ENCODE assay signal across 8 cellular contexts in the genomic region with DNA sequence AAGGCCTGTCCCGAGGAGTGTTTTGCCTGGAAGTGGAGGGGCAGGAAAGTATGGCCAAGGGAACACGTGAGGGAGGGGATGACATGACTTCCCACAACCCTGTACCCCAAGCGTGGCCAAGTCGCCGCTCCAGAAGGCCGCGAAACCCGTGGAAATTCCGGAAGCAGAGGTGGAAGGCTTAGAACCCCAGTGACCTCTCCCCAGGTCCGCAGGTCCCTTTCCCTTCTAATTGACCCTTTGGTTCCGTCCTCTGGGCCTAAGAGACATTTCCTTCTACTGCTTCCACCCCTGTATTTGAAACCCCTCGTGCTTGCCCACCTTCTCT. TPM values are rescaled to one million over a fixed set of nuclear protein-coding genes. Genes with fewer than 3 reads are reported as not detected.
DNase-seq lines count a peak whose midpoint lies in the region; ATAC-seq, FAIRE-seq and TF ChIP-seq lines count a peak whose summit lies in the region.

No MANE protein-coding gene starts in this region.

- no peak for DNase-seq in activated T-cell treated with anti-CD3 and anti-CD28 coated beads, Interleukin-2, amount 50 U/mL, for 24 hours
- no peak for DNase-seq in activated T-cell treated with anti-CD3 and anti-CD28 coated beads, Interleukin-2, amount 50 U/mL, for 4 hours
- DNase-seq in GM12878 (ENCODE audit: low read depth, low spot score), result no peak
- no peak for DNase-seq in lower lobe of right lung
- no peak for DNase-seq in thyroid gland
- DNase-seq in dermis blood vessel endothelial cell, result no peak

- POLR2A ChIA-PET in GM12878 (lab: Charles Lee), result interaction anchor here (1.0 to 1.8 kb wide), 3 partner anchors 10 to 138 kb away, joined by 3 to 8 read pairs (median 4); no protein-coding TSS in a partner anchor

- CTCF ChIA-PET in GM12878 (lab: Yijun Ruan, JAX), result interaction anchor here (1.4 to 2.0 kb wide), 2 partner anchors 10 to 56 kb away, joined by 3 to 9 read pairs; a partner anchor contains a TSS

- H3K9me3 ChIP-seq in GM12878 (replicated peaks; ENCODE audit: control insufficient read depth, insufficient read depth, low read length) (no peaks in the 10 kb centered on the region; the same call in 2 of the 3 replicates), lower lobe of right lung (peaks cover 4% of the 10 kb centered on the region), thyroid gland (no peaks in the 10 kb centered on the region)

- WGBS in GM12878 (ENCODE audit: insufficient coverage, insufficient replicate concordance, low lambda C conversion rate, missing lambda C conversion rate), result 41% methylated on average over 12 of the region's 12 CpGs
- 53 to 70% methylated on average over 11 of the region's 12 CpGs for WGBS in thyroid gland, 2 donors

- H3K9me3 Mint-ChIP-seq in activated T-cell treated with anti-CD3 and anti-CD28 coated beads, Interleukin-2, amount 50 U/mL, for 24 hours, result peaks cover 10% of the 10 kb centered on the region
- H3K9me3 Mint-ChIP-seq in activated T-cell treated with anti-CD3 and anti-CD28 coated beads, Interleukin-2, amount 50 U/mL, for 4 hours, result peaks cover 4% of the 10 kb centered on the region

- FAIRE-seq in GM12878 (lab: Jason Lieb, UNC), result no peak

- H3K27ac Mint-ChIP-seq in activated T-cell treated with anti-CD3 and anti-CD28 coated beads, Interleukin-2, amount 50 U/mL, for 24 hours, result peak overlapping the region; percentile 84

- RAD21 ChIA-PET in GM12878 (lab: Charles Lee; ENCODE audit: unreplicated experiment), result interaction anchor here (0.8 to 1.4 kb wide), 3 partner anchors 26 to 137 kb away, joined by 3 read pairs; no protein-coding TSS in a partner anchor

- peaks cover 16% of the 10 kb centered on the region for H3K4me1 ChIP-seq in GM12878 (ENCODE audit: control insufficient read depth, insufficient read depth, low read length)
- H3K4me1 ChIP-seq in lower lobe of right lung, result peaks cover 35% of the 10 kb centered on the region
- peaks cover 31% of the 10 kb centered on the region in 2 donors for H3K4me1 ChIP-seq in thyroid gland

- no peak overlapping the region for H3K4me3 Mint-ChIP-seq in activated T-cell treated with anti-CD3 and anti-CD28 coated beads, Interleukin-2, amount 50 U/mL, for 24 hours
- no peak overlapping the region for H3K4me3 Mint-ChIP-seq in activated T-cell treated with anti-CD3 and anti-CD28 coated beads, Interleukin-2, amount 50 U/mL, for 4 hours

- peaks cover 49% of the 10 kb centered on the region for H3K79me2 ChIP-seq in GM12878 (ENCODE audit: control insufficient read depth, insufficient read depth, low read length)

- H3K4me3 ChIP-seq in GM12878 (peak overlapping the region; percentile 96), lower lobe of right lung (peak overlapping the region; percentile 91), thyroid gland (replicated peaks in 1 of 3) (peak overlapping the region in 1 of 3 donors; percentile 82)

- H3K27ac ChIP-seq in GM12878 (ENCODE audit: control insufficient read depth, insufficient read depth) (peak overlapping the region; percentile 93), lower lobe of right lung (peak overlapping the region; percentile 97), thyroid gland (peak overlapping the region; percentile 90 to 97 (median 96))

- no peak for TF ChIP-seq POLR2A in GM12878 (IDR thresholded peaks at IDR 0.05; ENCODE audit: low read depth, low read length)
- no peak for TF ChIP-seq POLR2A in thyroid gland (IDR thresholded peaks at IDR 0.05)

- SMC1A ChIA-PET in GM12878 (lab: Charles Lee; ENCODE audit: uncharacterized antibody, unreplicated experiment), result no interaction called here

- peak overlapping the region; percentile 96 for H3K4me2 ChIP-seq in GM12878 (ENCODE audit: control insufficient read depth, insufficient read depth)

- H3K36me3 ChIP-seq in GM12878 (ENCODE audit: control insufficient read depth in 2 of 2, insufficient read depth in 2 of 2, low read length in 1 of 2), result no peaks in the 10 kb centered on the region
- no peaks in the 10 kb centered on the region for H3K36me3 ChIP-seq in lower lobe of right lung
- H3K36me3 ChIP-seq in thyroid gland, result no peaks in the 10 kb centered on the region

- no peak for ATAC-seq in activated T-cell treated with anti-CD3 and anti-CD28 coated beads, Interleukin-2, amount 50 U/mL, for 4 hours
- no peak for ATAC-seq in GM12878
- no peak for ATAC-seq in lower lobe of right lung
- no peak for ATAC-seq in GM18873 (IDR thresholded peaks at IDR 0.05; ENCODE audit: low FRiP score, unreplicated experiment)
- ATAC-seq in GM18867 (IDR thresholded peaks at IDR 0.05; ENCODE audit: unreplicated experiment), result no peak

- in situ Hi-C loops in GM12878 (cut with MboI), result no loop called here

- peak overlapping the region; percentile 94 for H3K9ac ChIP-seq in GM12878 (ENCODE audit: control insufficient read depth, insufficient read depth, low read length)

- BruUV-seq in GM12878 (replicated peaks; lab: Mats Ljungman, UMichigan), result no TSS peak

- no peak for TF ChIP-seq EP300 in GM12878 (IDR thresholded peaks at IDR 0.05; ENCODE audit: borderline replicate concordance in 1 of 2, control insufficient read depth in 1 of 2, low read depth in 2 of 2, low read length in 2 of 2)

- H3K27me3 ChIP-seq in GM12878 (replicated peaks in 1 of 2; ENCODE audit: control insufficient read depth in 2 of 2, insufficient read depth in 2 of 2, low read length in 1 of 2), result no peaks in the 10 kb centered on the region
- H3K27me3 ChIP-seq in lower lobe of right lung (ENCODE audit: low read depth), result no peaks in the 10 kb centered on the region
- H3K27me3 ChIP-seq in thyroid gland, result no peaks in the 10 kb centered on the region

- peaks cover 4% of the 10 kb centered on the region for H3K36me3 Mint-ChIP-seq in activated T-cell treated with anti-CD3 and anti-CD28 coated beads, Interleukin-2, amount 50 U/mL, for 24 hours (ENCODE audit: low read depth)
- H3K36me3 Mint-ChIP-seq in activated T-cell treated with anti-CD3 and anti-CD28 coated beads, Interleukin-2, amount 50 U/mL, for 4 hours (ENCODE audit: insufficient read depth), result peaks cover 7% of the 10 kb centered on the region

- H3K4me1 Mint-ChIP-seq in activated T-cell treated with anti-CD3 and anti-CD28 coated beads, Interleukin-2, amount 50 U/mL, for 24 hours (ENCODE audit: low read depth), result peaks cover 16% of the 10 kb centered on the region
- peaks cover 6% of the 10 kb centered on the region for H3K4me1 Mint-ChIP-seq in activated T-cell treated with anti-CD3 and anti-CD28 coated beads, Interleukin-2, amount 50 U/mL, for 4 hours (ENCODE audit: low read depth)

- H2AFZ ChIP-seq in GM12878 (ENCODE audit: control insufficient read depth, low read depth, low read length), result peak overlapping the region; percentile 88

- peaks cover 4% of the 10 kb centered on the region; the same call in 1 of the 2 replicates for H4K20me1 ChIP-seq in GM12878 (ENCODE audit: control insufficient read depth, insufficient read depth)

- no peaks in the 10 kb centered on the region for H3K27me3 Mint-ChIP-seq in activated T-cell treated with anti-CD3 and anti-CD28 coated beads, Interleukin-2, amount 50 U/mL, for 24 hours
- H3K27me3 Mint-ChIP-seq in activated T-cell treated with anti-CD3 and anti-CD28 coated beads, Interleukin-2, amount 50 U/mL, for 4 hours (ENCODE audit: low read depth), result no peaks in the 10 kb centered on the region

- intact Hi-C loops in GM12878 (cut with micrococcal nuclease; ENCODE audit: unreplicated experiment) (loop anchor here (2.0 to 5.0 kb wide), 3 partner anchors 55 to 525 kb away; a partner anchor contains a TSS), lower lobe of right lung (cut with DNase I) (no loop called here), thyroid gland (cut with DNase I) (loop anchor here (10.0 kb wide), 1 partner anchor 137 kb away; a partner anchor contains a TSS)

- TF ChIP-seq CTCF in GM12878 (IDR thresholded peaks at IDR 0.05 in 2 of 3, conservative IDR thresholded peaks at IDR 0.05 in 1 of 3; ENCODE audit: control insufficient read depth in 2 of 3, extremely low read depth in 1 of 3, insufficient read depth in 1 of 3, low read depth in 3 of 3, low read length in 3 of 3) (no peak), lower lobe of right lung (IDR thresholded peaks at IDR 0.05) (no peak), thyroid gland (IDR thresholded peaks at IDR 0.05) (no peak)

- TF ChIP-seq RAD21 in GM12878 (IDR thresholded peaks at IDR 0.05; ENCODE audit: insufficient read depth, low read depth, low read length), result no peak

RNA-seq across cellular contexts. Expression of a gene that starts 0.5 kb away (rescaled TPM):
- total RNA-seq in activated T-cell treated with anti-CD3 and anti-CD28 coated beads, Interleukin-2, amount 50 U/mL, for 4 hours, result 10 to 100 TPM; 45.6 to 47.9 (median 46.7) TPM
- total RNA-seq in GM12878 (2013; cell fraction: nucleolus; rRNA removed), result 81.8 and 91.0 TPM in 2 replicates
- 90.4 and 92.4 TPM in 2 replicates for total RNA-seq in GM12878 (2014; rRNA removed)
- total RNA-seq in GM12878 (2014; rRNA removed; fragmentation: Illumina TruSeq; extraction: Trizol), result 75.4 and 76.9 TPM in 2 replicates
- 62.0 and 70.8 TPM in 2 replicates for total RNA-seq in GM12878 (2021)
- polyA plus RNA-seq in GM12878 (2011; ENCODE audit: low read depth), result 24.3 TPM
- polyA plus RNA-seq in GM12878 (2011; rRNA removed), result 89.6 and 133 TPM in 2 replicates
- polyA plus RNA-seq in GM12878 (2011; cell fraction: cytosol; rRNA removed), result 40.1 and 43.1 TPM in 2 replicates
- polyA plus RNA-seq in GM12878 (2011; cell fraction: nucleus; rRNA removed), result 33.3 and 35.5 TPM in 2 replicates
- 43.7 and 47.7 TPM in 2 replicates for polyA plus RNA-seq in GM12878 (2012)
- 77.0 and 87.6 TPM in 2 replicates for polyA plus RNA-seq in GM12878 (2014; fragmentation: Illumina TruSeq; extraction: Trizol)
- polyA plus RNA-seq in GM12878 (2014; fragmentation: Nextera tagmentation; extraction: Ambion mirVana), result 10 to 100 TPM; 17.5 to 38.9 TPM
- 54.1 and 57.1 TPM in 2 replicates for polyA plus RNA-seq in GM12878 (2014; rRNA removed)
- 10 to 100 TPM; 73.0 to 73.1 TPM for polyA plus RNA-seq in GM12878 (2016; fragmentation: Nextera tagmentation; extraction: Ambion mirVana)
- polyA minus RNA-seq in GM12878 (2011; rRNA and poly(A)+ RNA removed), result 60.2 and 93.3 TPM in 2 replicates
- polyA minus RNA-seq in GM12878 (2011; cell fraction: cytosol; rRNA and poly(A)+ RNA removed), result 41.0 and 48.2 TPM in 2 replicates
- polyA minus RNA-seq in GM12878 (2011; cell fraction: nucleus; rRNA and poly(A)+ RNA removed), result 28.3 and 41.4 TPM in 2 replicates
- 43.0 TPM for total RNA-seq in lower lobe of right lung
- total RNA-seq in thyroid gland, result 10 to 100 TPM; 84.7 to 99.3 (median 94.5) TPM
- total RNA-seq in dermis blood vessel endothelial cell, result 131 and 146 TPM in 2 replicates

RNA-seq across cellular contexts. Expression of a gene that starts 39.8 kb away (rescaled TPM):
- total RNA-seq in activated T-cell treated with anti-CD3 and anti-CD28 coated beads, Interleukin-2, amount 50 U/mL, for 4 hours, result under 1 TPM; 0.38 to 0.63 (median 0.40) TPM
- 0.81 and 0.98 TPM in 2 replicates for total RNA-seq in GM12878 (2013; cell fraction: nucleolus; rRNA removed)
- 0.56 and 0.98 TPM in 2 replicates for total RNA-seq in GM12878 (2014; rRNA removed)
- total RNA-seq in GM12878 (2014; rRNA removed; fragmentation: Illumina TruSeq; extraction: Trizol), result 0.92 and 1.2 TPM in 2 replicates
- 1.1 and 1.2 TPM in 2 replicates for total RNA-seq in GM12878 (2021)
- 2.1 TPM for polyA plus RNA-seq in GM12878 (2011; ENCODE audit: low read depth)
- 1.1 and 1.3 TPM in 2 replicates for polyA plus RNA-seq in GM12878 (2011; rRNA removed)
- polyA plus RNA-seq in GM12878 (2011; cell fraction: cytosol; rRNA removed), result 0.52 and 0.70 TPM in 2 replicates
- 1.1 and 1.8 TPM in 2 replicates for polyA plus RNA-seq in GM12878 (2011; cell fraction: nucleus; rRNA removed)
- 1.9 and 4.4 TPM in 2 replicates for polyA plus RNA-seq in GM12878 (2012)
- 0.82 and 1.1 TPM in 2 replicates for polyA plus RNA-seq in GM12878 (2014; fragmentation: Illumina TruSeq; extraction: Trizol)
- polyA plus RNA-seq in GM12878 (2014; fragmentation: Nextera tagmentation; extraction: Ambion mirVana), result 1 to 10 TPM in 1 of 2 experiments, under 1 TPM in 1; 0.90 to 2.3 TPM
- polyA plus RNA-seq in GM12878 (2014; rRNA removed), result 0.78 and 0.84 TPM in 2 replicates
- 1 to 10 TPM; 1.2 to 2.7 TPM for polyA plus RNA-seq in GM12878 (2016; fragmentation: Nextera tagmentation; extraction: Ambion mirVana)
- 1.3 TPM in 1 of 2 replicates, not detected in the other for polyA minus RNA-seq in GM12878 (2011; rRNA and poly(A)+ RNA removed)
- polyA minus RNA-seq in GM12878 (2011; cell fraction: cytosol; rRNA and poly(A)+ RNA removed), result not detected in 2 replicates
- polyA minus RNA-seq in GM12878 (2011; cell fraction: nucleus; rRNA and poly(A)+ RNA removed), result 0.60 and 0.86 TPM in 2 replicates
- 31.2 TPM for total RNA-seq in lower lobe of right lung
- total RNA-seq in thyroid gland, result 10 to 100 TPM in 3 of 4 donors, 1 to 10 TPM in 1; 7.8 to 19.9 (median 12.8) TPM
- total RNA-seq in dermis blood vessel endothelial cell, result 34.7 and 41.9 TPM in 2 replicates

RNA-seq across cellular contexts. Expression of a gene that starts 56.2 kb away (rescaled TPM):
- total RNA-seq in activated T-cell treated with anti-CD3 and anti-CD28 coated beads, Interleukin-2, amount 50 U/mL, for 4 hours, result 10 to 100 TPM; 27.9 to 33.5 (median 32.7) TPM
- total RNA-seq in GM12878 (2013; cell fraction: nucleolus; rRNA removed), result 46.8 and 50.1 TPM in 2 replicates
- total RNA-seq in GM12878 (2014; rRNA removed), result 20.7 and 26.5 TPM in 2 replicates
- 23.4 and 26.3 TPM in 2 replicates for total RNA-seq in GM12878 (2014; rRNA removed; fragmentation: Illumina TruSeq; extraction: Trizol)
- 20.7 and 21.3 TPM in 2 replicates for total RNA-seq in GM12878 (2021)
- 5.1 TPM for polyA plus RNA-seq in GM12878 (2011; ENCODE audit: low read depth)
- 24.1 and 32.5 TPM in 2 replicates for polyA plus RNA-seq in GM12878 (2011; rRNA removed)
- polyA plus RNA-seq in GM12878 (2011; cell fraction: cytosol; rRNA removed), result 26.8 and 30.7 TPM in 2 replicates
- polyA plus RNA-seq in GM12878 (2011; cell fraction: nucleus; rRNA removed), result 13.0 and 14.0 TPM in 2 replicates
- polyA plus RNA-seq in GM12878 (2012), result 17.8 and 33.7 TPM in 2 replicates
- 9.8 and 25.8 TPM in 2 replicates for polyA plus RNA-seq in GM12878 (2014; fragmentation: Illumina TruSeq; extraction: Trizol)
- 10 to 100 TPM; 59.9 to 70.0 TPM for polyA plus RNA-seq in GM12878 (2014; fragmentation: Nextera tagmentation; extraction: Ambion mirVana)
- polyA plus RNA-seq in GM12878 (2014; rRNA removed), result 31.2 and 44.0 TPM in 2 replicates
- 10 to 100 TPM; 59.1 to 64.3 TPM for polyA plus RNA-seq in GM12878 (2016; fragmentation: Nextera tagmentation; extraction: Ambion mirVana)
- 14.3 and 16.5 TPM in 2 replicates for polyA minus RNA-seq in GM12878 (2011; rRNA and poly(A)+ RNA removed)
- 7.6 and 16.3 TPM in 2 replicates for polyA minus RNA-seq in GM12878 (2011; cell fraction: cytosol; rRNA and poly(A)+ RNA removed)
- polyA minus RNA-seq in GM12878 (2011; cell fraction: nucleus; rRNA and poly(A)+ RNA removed), result 22.2 and 39.7 TPM in 2 replicates
- 17.8 TPM for total RNA-seq in lower lobe of right lung
- 10 to 100 TPM in 3 of 4 donors, 1 to 10 TPM in 1; 9.7 to 31.6 (median 22.4) TPM for total RNA-seq in thyroid gland
- 11.9 and 14.1 TPM in 2 replicates for total RNA-seq in dermis blood vessel endothelial cell

Comparison
In these comparisons a context has a peak if more than half of its experiments do, and no peak if none do; other contexts are left out.
1. RNA of a gene that starts 39.8 kb away (total RNA-seq): 34.7 to 41.9 TPM in dermis blood vessel endothelial cell, 31.2 TPM in lower lobe of right lung (single experiment) and 7.8 to 19.9 TPM in thyroid gland; 0.56 to 1.2 TPM in GM12878 and 0.38 to 0.63 TPM in activated T-cell treated with anti-CD3 and anti-CD28 coated beads, Interleukin-2, amount 50 U/mL, for 4 hours; every median in the first group is over 4 times any median in the second.
2. Peak in every context shown above with its lines, with median percentiles within 50 percentile points of each other: H3K27ac ChIP-seq.